25 cellular contexts compared by ENCODE assay signal in genomic region chr13:49216334-49216733, GRCh38. TPM values are rescaled to one million over a fixed set of nuclear protein-coding genes. Genes with fewer than 3 reads are reported as not detected.
A peak's percentile ranks its signal among the peaks of the same experiment; 100 is the strongest.
DNase-seq lines count a peak whose midpoint lies in the region; ATAC-seq and TF ChIP-seq lines count a peak whose summit lies in the region.
"Had no signal": no experiment of that assay in that cellular context is flagged by ENCODE, and none has a peak within 500 bp of the region (broad histone marks: within the 10 kb centered on the region; RNA-seq: fewer than 3 reads in every experiment).

No MANE protein-coding gene starts in this region.

- H3K4me1 ChIP-seq in heart left ventricle = peaks cover 0 to 29% (median 4%) of the 10 kb centered on the region in 12 donors
- peaks cover 6% of the 10 kb centered on the region for H3K4me1 ChIP-seq in upper lobe of right lung
- H3K4me1 ChIP-seq: BE2C had no signal

- H3K4me1 Mint-ChIP-seq in activated CD4-positive, alpha-beta T cell treated with anti-CD3 and anti-CD28 coated beads, Interleukin-2, amount 10 ng/mL, durations not matched to agents 7 days and 5 days = peaks cover 28% of the 10 kb centered on the region

- H3K27me3 ChIP-seq in heart left ventricle = peaks cover 13 to 33% (median 24%) of the 10 kb centered on the region in 9 donors
- H3K27me3 ChIP-seq in upper lobe of right lung = peaks cover 32% of the 10 kb centered on the region

- DNase-seq in activated CD4-positive, alpha-beta T cell treated with anti-CD3 and anti-CD28 coated beads, Interleukin-2, amount 10 ng/mL, durations not matched to agents 7 days and 5 days = no peak
- no peak for DNase-seq in activated CD4-positive, alpha-beta T cell treated with anti-CD3 and anti-CD28 coated beads, Interleukin-2, amount 50 U/mL, for 4 hours
- DNase-seq in GF-D8 (lab: John Stamatoyannopoulos, UW) = peak; percentile 34
- peak; percentile 42 for DNase-seq in MV-4-11 (lab: John Stamatoyannopoulos, UW)
- peak; percentile 19 for DNase-seq in UCSD-AML1 (lab: John Stamatoyannopoulos, UW; ENCODE audit: unreplicated experiment)
- no peak for DNase-seq in heart left ventricle
- DNase-seq in upper lobe of right lung = no peak
- DNase-seq: BE2C; CD8-positive, alpha-beta memory T cell; DMS53; GDM1; IMR-90; MG63; NCI-H1105 treated with DMSO at 0.1 percent for 48 hours; NCI-H1694 treated with DMSO at 0.1 percent for 48 hours; NCI-H2081 treated with DMSO at 0.1 percent for 48 hours; NCI-H2171 treated with DMSO at 0.1 percent for 48 hours; NCI-H446; NCI-H526; PC-3; Right ventricle myocardium superior had no signal

- H3K36me3 Mint-ChIP-seq in activated CD4-positive, alpha-beta T cell treated with anti-CD3 and anti-CD28 coated beads, Interleukin-2, amount 10 ng/mL, durations not matched to agents 7 days and 5 days (ENCODE audit: low read depth) = peaks cover 13% of the 10 kb centered on the region

- WGBS in heart left ventricle, 4 donors = 84 to 93% (median 88%) methylated on average over 6 of the region's 6 CpGs

- peak overlapping the region; percentile 32 for H3K27ac Mint-ChIP-seq in activated CD4-positive, alpha-beta T cell treated with anti-CD3 and anti-CD28 coated beads, Interleukin-2, amount 10 ng/mL, durations not matched to agents 7 days and 5 days
- H3K27ac Mint-ChIP-seq: CD8-positive, alpha-beta memory T cell had no signal

- H3K36me3 ChIP-seq in heart left ventricle = no peaks in the 10 kb centered on the region
- no peaks in the 10 kb centered on the region for H3K36me3 ChIP-seq in upper lobe of right lung
- H3K36me3 ChIP-seq: BE2C had no signal

- intact Hi-C loops in heart left ventricle (cut with DNase I) (no loop called here), upper lobe of right lung (cut with DNase I) (no loop called here)

- H3K9me3 Mint-ChIP-seq in activated CD4-positive, alpha-beta T cell treated with anti-CD3 and anti-CD28 coated beads, Interleukin-2, amount 10 ng/mL, durations not matched to agents 7 days and 5 days = peaks cover 3% of the 10 kb centered on the region

- TF ChIP-seq CTCF in heart left ventricle (IDR thresholded peaks at IDR 0.05) (no peak), upper lobe of right lung (IDR thresholded peaks at IDR 0.05) (no peak)

- TF ChIP-seq POLR2A in heart left ventricle (IDR thresholded peaks at IDR 0.05) = no peak

- H3K27ac ChIP-seq in heart left ventricle (no peak overlapping the region), upper lobe of right lung (no peak overlapping the region)

- ATAC-seq in heart left ventricle (no peak), SK-N-SH treated with all-trans-retinoic acid at 6 μM for 48 hours (no peak), upper lobe of right lung (no peak)
- ATAC-seq: PC-3 had no signal

- POLR2A ChIA-PET in activated CD4-positive, alpha-beta T cell treated with anti-CD3 and anti-CD28 coated beads, Interleukin-2, amount 10 ng/mL, durations not matched to agents 7 days and 5 days (lab: Charles Lee) = no interaction called here

- CTCF ChIA-PET in activated CD4-positive, alpha-beta T cell treated with anti-CD3 and anti-CD28 coated beads, Interleukin-2, amount 10 ng/mL, durations not matched to agents 7 days and 5 days (lab: Charles Lee) = interaction anchor here (2.0 kb wide), 1 partner anchor 24 kb away, joined by 4 read pairs; no protein-coding TSS in a partner anchor

- H3K4me3 ChIP-seq in heart left ventricle = no peak overlapping the region
- H3K4me3 ChIP-seq in upper lobe of right lung = no peak overlapping the region
- H3K4me3 ChIP-seq: MG63 had no signal

- H3K27me3 Mint-ChIP-seq in activated CD4-positive, alpha-beta T cell treated with anti-CD3 and anti-CD28 coated beads, Interleukin-2, amount 10 ng/mL, durations not matched to agents 7 days and 5 days = peaks cover 30% of the 10 kb centered on the region

- no peak overlapping the region for H3K4me3 Mint-ChIP-seq in activated CD4-positive, alpha-beta T cell treated with anti-CD3 and anti-CD28 coated beads, Interleukin-2, amount 10 ng/mL, durations not matched to agents 7 days and 5 days

- H3K9me3 ChIP-seq in heart left ventricle = no peaks in the 10 kb centered on the region
- H3K9me3 ChIP-seq in upper lobe of right lung = no peaks in the 10 kb centered on the region
- H3K9me3 ChIP-seq: MG63 had no signal

TF ChIP-seq in SK-N-SH treated with all-trans-retinoic acid at 6 μM for 48 hours, 23 proteins besides CTCF, POLR2A, EP300 and RAD21:
- no peak for TF ChIP-seq PPARA (CRISPR knock-in tag; IDR thresholded peaks at IDR 0.05; ENCODE audit: borderline replicate concordance)
- TF ChIP-seq BACH2 (CRISPR knock-in tag; IDR thresholded peaks at IDR 0.05; ENCODE audit: borderline replicate concordance) = no peak
- no peak for TF ChIP-seq TSHZ2 (CRISPR knock-in tag; IDR thresholded peaks at IDR 0.05)
- TF ChIP-seq CSDC2 (CRISPR knock-in tag; IDR thresholded peaks at IDR 0.05) = no peak
- no peak for TF ChIP-seq ZFP30 (CRISPR knock-in tag; IDR thresholded peaks at IDR 0.05)
- TF ChIP-seq ZC3H10 (CRISPR knock-in tag; IDR thresholded peaks at IDR 0.05) = no peak
- no peak for TF ChIP-seq ZNF70 (CRISPR knock-in tag; IDR thresholded peaks at IDR 0.05)
- TF ChIP-seq PATZ1 (CRISPR knock-in tag; IDR thresholded peaks at IDR 0.05; ENCODE audit: borderline replicate concordance) = no peak
- no peak for TF ChIP-seq RARB (CRISPR knock-in tag; IDR thresholded peaks at IDR 0.05)
- no peak for TF ChIP-seq TOX (CRISPR knock-in tag; IDR thresholded peaks at IDR 0.05; ENCODE audit: borderline replicate concordance)
- TF ChIP-seq CSRNP3 (CRISPR knock-in tag; IDR thresholded peaks at IDR 0.05) = no peak

RNA-seq across cellular contexts. Expression of gene MLNR, which starts 3.8 kb away (rescaled TPM):
- not detected for total RNA-seq in activated CD4-positive, alpha-beta T cell treated with anti-CD3 and anti-CD28 coated beads, Interleukin-2, amount 10 ng/mL, durations not matched to agents 7 days and 5 days
- total RNA-seq in heart left ventricle (under 1 TPM in 2 of 9 donors, not detected in 7; 0.50 to 0.75 TPM), upper lobe of right lung (not detected)
- polyA plus RNA-seq in heart left ventricle = not detected
- total RNA-seq: CD8-positive, alpha-beta memory T cell; IMR-90; LHCN-M2; PC-3; Right ventricle myocardium superior; RPMI7951; SK-MEL-5 had no signal
- polyA plus RNA-seq: IMR-90 had no signal

RNA-seq across cellular contexts. Expression of gene CDADC1, which starts 31.4 kb away (rescaled TPM):
- total RNA-seq in activated CD4-positive, alpha-beta T cell treated with anti-CD3 and anti-CD28 coated beads, Interleukin-2, amount 10 ng/mL, durations not matched to agents 7 days and 5 days = 10 to 100 TPM in 1 of 2 experiments, 1 to 10 TPM in 1; 9.6 to 10.5 TPM
- 10 to 100 TPM in 7 of 9 donors, 1 to 10 TPM in 2; 2.8 to 10.8 (median 10.3) TPM for total RNA-seq in heart left ventricle
- polyA plus RNA-seq in heart left ventricle = 1 to 10 TPM; 4.4 to 8.2 TPM
- 13.8 TPM for total RNA-seq in upper lobe of right lung

Comparison
In these comparisons a context has a peak if more than half of its experiments do, and no peak if none do; other contexts are left out.
1. DNase-seq: peak in GF-D8 (single experiment), MV-4-11 (single experiment) and UCSD-AML1 (single experiment); none in activated CD4-positive, alpha-beta T cell treated with anti-CD3 and anti-CD28 coated beads, Interleukin-2, amount 10 ng/mL, durations not matched to agents 7 days and 5 days (single experiment), activated CD4-positive, alpha-beta T cell treated with anti-CD3 and anti-CD28 coated beads, Interleukin-2, amount 50 U/mL, for 4 hours (0 of 2), heart left ventricle (0 of 5) and upper lobe of right lung (single experiment).